In the genomic region with DNA sequence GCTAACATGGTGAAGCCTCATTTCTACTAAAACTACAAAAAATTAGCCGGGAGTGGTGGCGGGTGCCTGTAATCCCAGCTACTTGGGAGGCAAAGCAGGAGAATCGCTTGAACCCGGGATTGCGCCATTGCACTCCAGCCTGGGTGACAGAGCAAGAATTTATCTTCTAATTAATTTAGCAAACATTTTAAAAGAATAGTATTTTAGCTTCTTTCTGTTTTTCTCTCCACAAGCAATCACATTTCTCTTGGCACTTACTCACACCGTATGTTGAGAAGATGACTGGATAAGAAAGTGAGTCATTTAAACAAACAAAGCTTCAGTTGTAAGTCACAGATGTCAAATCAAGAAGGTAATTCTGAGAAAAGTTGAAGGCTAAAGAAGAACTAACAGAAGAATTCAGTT, we compare ENCODE assay signal across 11 cellular contexts.
DNase-seq lines count a peak whose midpoint lies in the region; ATAC-seq and TF ChIP-seq lines count a peak whose summit lies in the region.
"Had no signal": no experiment of that assay in that cellular context is flagged by ENCODE, and none has a peak within 500 bp of the region (broad histone marks: within the 10 kb centered on the region; RNA-seq: fewer than 3 reads in every experiment).

No MANE protein-coding gene starts in this region.

- ATAC-seq in left cardiac atrium (no peak), GM18868 (IDR thresholded peaks at IDR 0.05; ENCODE audit: unreplicated experiment) (no peak)
- no peak for ATAC-seq in CD4-positive, alpha-beta T cell (ENCODE audit: poor library complexity)

- TF ChIP-seq CTCF in epithelial cell of esophagus (IDR thresholded peaks at IDR 0.05; ENCODE audit: insufficient read depth, low read depth, low read length, missing control alignments), result no peak
- no peak for TF ChIP-seq CTCF in CD4-positive, alpha-beta T cell (IDR thresholded peaks at IDR 0.05)

- no peak overlapping the region for H3K27ac Mint-ChIP-seq in CD4-positive, alpha-beta T cell
- H3K27ac Mint-ChIP-seq: nephron progenitor cell had no signal

- H3K27me3 ChIP-seq in CD4-positive, alpha-beta T cell (ENCODE audit: control insufficient read depth, insufficient read depth, low read length), result no peaks in the 10 kb centered on the region

- CTCF ChIA-PET in CD4-positive, alpha-beta T cell (lab: Charles Lee), result interaction anchor here (0.9 kb wide), 1 partner anchor 11 kb away, joined by 3 read pairs; no protein-coding TSS in a partner anchor

- POLR2A ChIA-PET in CD4-positive, alpha-beta T cell (lab: Charles Lee), result no interaction called here

- no peak overlapping the region for H3K27ac ChIP-seq in CD4-positive, alpha-beta T cell (ENCODE audit: low read depth, low read length)

- H3K4me3 ChIP-seq in epithelial cell of esophagus (ENCODE audit: low read length), result no peak overlapping the region

- intact Hi-C loops in left cardiac atrium (cut with DNase I), result no loop called here
- intact Hi-C loops in CD4-positive, alpha-beta T cell (cut with DNase I, micrococcal nuclease), result no loop called here

- H3K36me3 Mint-ChIP-seq in CD4-positive, alpha-beta T cell (ENCODE audit: low read depth), result no peaks in the 10 kb centered on the region

- H3K9me3 ChIP-seq in CD4-positive, alpha-beta T cell (ENCODE audit: control insufficient read depth, low read length), result no peaks in the 10 kb centered on the region

- peaks cover 9% of the 10 kb centered on the region for H3K27me3 Mint-ChIP-seq in CD4-positive, alpha-beta T cell

- H3K9me3 Mint-ChIP-seq in CD4-positive, alpha-beta T cell, result no peaks in the 10 kb centered on the region
- H3K9me3 Mint-ChIP-seq: nephron progenitor cell had no signal

- DNase-seq in DMS 273 (lab: John Stamatoyannopoulos, UW; ENCODE audit: unreplicated experiment) (peak; percentile 40), NCI-H460 (ENCODE audit: extremely low read depth, low read depth) (peak; percentile 60), epithelial cell of esophagus (ENCODE audit: low read depth) (peak; percentile 80), non-pigmented ciliary epithelial cell (ENCODE audit: low read depth) (peak; percentile 65), left cardiac atrium (no peak), activated gamma-delta T cell treated with Interleukin-2 at 50 U/mL for 16 hours (no peak)
- DNase-seq in CD4-positive, alpha-beta T cell, result no peak
- DNase-seq: activated T-cell treated with anti-CD3 and anti-CD28 coated beads, Interleukin-2, amount 50 U/mL, for 1 hour; NCI-H1105; nephron progenitor cell had no signal

- H3K4me3 Mint-ChIP-seq in CD4-positive, alpha-beta T cell, result no peak overlapping the region
- H3K4me3 Mint-ChIP-seq: nephron progenitor cell had no signal

- H3K4me1 Mint-ChIP-seq in CD4-positive, alpha-beta T cell (ENCODE audit: low read depth), result no peaks in the 10 kb centered on the region

Comparison
In these comparisons a context has a peak if more than half of its experiments do, and no peak if none do; other contexts are left out.
1. DNase-seq: peak in DMS 273 (single experiment), NCI-H460 (single experiment), epithelial cell of esophagus (single experiment) and non-pigmented ciliary epithelial cell (single experiment); none in left cardiac atrium (single experiment), activated gamma-delta T cell treated with Interleukin-2 at 50 U/mL for 16 hours (single experiment) and CD4-positive, alpha-beta T cell (0 of 10).